ENCODE assay signal across 19 cellular contexts in genomic region chr9:128258326-128258725, GRCh38. TPM values are rescaled to one million over a fixed set of nuclear protein-coding genes. Genes with fewer than 3 reads are reported as not detected.
DNase-seq lines count a peak whose midpoint lies in the region; ATAC-seq and TF ChIP-seq lines count a peak whose summit lies in the region.
"Had no signal": no experiment of that assay in that cellular context is flagged by ENCODE, and none has a peak within 500 bp of the region (broad histone marks: within the 10 kb centered on the region; RNA-seq: fewer than 3 reads in every experiment).

No MANE protein-coding gene starts in this region.

- TF ChIP-seq CTCF in Caco-2 (IDR thresholded peaks at IDR 0.05; ENCODE audit: insufficient read depth in 1 of 2, low read depth in 1 of 2, low read length in 1 of 2, severe bottlenecking in 1 of 2, unreplicated experiment in 1 of 2) (no peak), coronary artery (IDR thresholded peaks at IDR 0.05) (no peak)

- H3K36me3 Mint-ChIP-seq in Caco-2 (ENCODE audit: insufficient read depth, unreplicated experiment): peaks cover 56% of the 10 kb centered on the region
- H3K36me3 Mint-ChIP-seq in central memory CD8-positive, alpha-beta T cell (ENCODE audit: insufficient read depth): peaks cover 20% of the 10 kb centered on the region
- peaks cover 10% of the 10 kb centered on the region for H3K36me3 Mint-ChIP-seq in natural killer cell treated with Interleukin-12 subunit alpha and Interleukin-12 subunit beta and Interleukin-15 and Interleukin-18, amount 100 ng/mL, for 72 hours

- H3K4me3 ChIP-seq in Caco-2 (ENCODE audit: low read depth, low read length) (no peak overlapping the region), mesenchymal stem cell (ENCODE audit: insufficient read depth in 1 of 2, low read depth in 1 of 2, low read length in 2 of 2) (no peak overlapping the region), coronary artery (no peak overlapping the region)
- H3K4me3 ChIP-seq: BLaER1 treated with 17β-estradiol and CSF1 and Interleukin-3, amounts not matched to agents 10 nM and 100 nM; GM12878; GM23248; HAP-1 had no signal

- peak overlapping the region; percentile 29 for H4K8ac ChIP-seq in mesenchymal stem cell (ENCODE audit: low read length)

- H2AK5ac ChIP-seq in mesenchymal stem cell (ENCODE audit: low read length, severe bottlenecking): no peak overlapping the region

- H3K18ac ChIP-seq in mesenchymal stem cell (ENCODE audit: low read depth in 1 of 2, low read length in 2 of 2): no peak overlapping the region

- H2BK120ac ChIP-seq in mesenchymal stem cell (ENCODE audit: low read depth, low read length): no peak overlapping the region

- H3K27me3 ChIP-seq in Caco-2 (replicated peaks; ENCODE audit: control insufficient read depth, insufficient read depth, low read length) (no peaks in the 10 kb centered on the region), mesenchymal stem cell (ENCODE audit: control insufficient read depth in 1 of 2, insufficient read depth in 1 of 2, low read length in 2 of 2) (no peaks in the 10 kb centered on the region)
- H3K27me3 ChIP-seq: BLaER1 treated with 17β-estradiol and CSF1 and Interleukin-3, amounts not matched to agents 10 nM and 100 nM had no signal

- CTCF ChIA-PET in Caco-2 (lab: Charles Lee): interaction anchor here (0.8 to 1.2 kb wide), 2 partner anchors 37 to 65 kb away, joined by 3 to 7 read pairs; no protein-coding TSS in a partner anchor

- no peak overlapping the region for H2AFZ ChIP-seq in mesenchymal stem cell (ENCODE audit: low read depth, low read length)
- H2AFZ ChIP-seq: GM23248 had no signal

- H3K9ac ChIP-seq in mesenchymal stem cell (ENCODE audit: low read length): no peak overlapping the region
- H3K9ac ChIP-seq: BLaER1 treated with 17β-estradiol and CSF1 and Interleukin-3, amounts not matched to agents 10 nM and 100 nM; GM23248 had no signal

- H3K23ac ChIP-seq in mesenchymal stem cell (ENCODE audit: low read length in 2 of 2): no peak overlapping the region

- no peak overlapping the region for H3K4me3 Mint-ChIP-seq in Caco-2 (ENCODE audit: unreplicated experiment)
- H3K4me3 Mint-ChIP-seq in central memory CD8-positive, alpha-beta T cell: no peak overlapping the region
- no peak overlapping the region for H3K4me3 Mint-ChIP-seq in natural killer cell treated with Interleukin-12 subunit alpha and Interleukin-12 subunit beta and Interleukin-15 and Interleukin-18, amount 100 ng/mL, for 72 hours
- H3K4me3 Mint-ChIP-seq: B cell; CD8-positive, alpha-beta T cell had no signal

- H3K4me1 Mint-ChIP-seq in Caco-2 (ENCODE audit: low read depth, unreplicated experiment): no peaks in the 10 kb centered on the region
- H3K4me1 Mint-ChIP-seq in central memory CD8-positive, alpha-beta T cell: no peaks in the 10 kb centered on the region
- peaks cover 0 to 5% of the 10 kb centered on the region in 2 donors for H3K4me1 Mint-ChIP-seq in natural killer cell treated with Interleukin-12 subunit alpha and Interleukin-12 subunit beta and Interleukin-15 and Interleukin-18, amount 100 ng/mL, for 72 hours (ENCODE audit: low read depth in 2 of 2)

- peak overlapping the region; percentile 56 for H3K27ac Mint-ChIP-seq in Caco-2 (ENCODE audit: unreplicated experiment)
- peak overlapping the region; percentile 62 for H3K27ac Mint-ChIP-seq in central memory CD8-positive, alpha-beta T cell (ENCODE audit: low read depth)
- H3K27ac Mint-ChIP-seq in natural killer cell treated with Interleukin-12 subunit alpha and Interleukin-12 subunit beta and Interleukin-15 and Interleukin-18, amount 100 ng/mL, for 72 hours: no peak overlapping the region
- H3K27ac Mint-ChIP-seq: B cell; CD8-positive, alpha-beta T cell had no signal

- H3K4ac ChIP-seq in mesenchymal stem cell (ENCODE audit: low read depth in 1 of 2, low read length in 2 of 2): no peak overlapping the region

- no peak overlapping the region for H2BK15ac ChIP-seq in mesenchymal stem cell (ENCODE audit: low read depth, poor library complexity, severe bottlenecking)

- DNase-seq in Caco-2: no peak
- no peak for DNase-seq in central memory CD8-positive, alpha-beta T cell (ENCODE audit: low spot score in 2 of 2)
- no peak for DNase-seq in mesenchymal stem cell
- DNase-seq in coronary artery (ENCODE audit: low spot score): no peak
- no peak for DNase-seq in natural killer cell treated with Interleukin-12 subunit alpha and Interleukin-12 subunit beta and Interleukin-15 and Interleukin-18, amount 100 ng/mL, for 72 hours (ENCODE audit: low spot score)
- no peak for DNase-seq in SK-N-DZ (ENCODE audit: low spot score)
- DNase-seq: 8988T; CD8-positive, alpha-beta T cell; DMS 273 treated with DMSO at 0.1 percent for 48 hours; DMS53; DND-41; EL; GM23248 had no signal

- H4K91ac ChIP-seq in mesenchymal stem cell (ENCODE audit: low read length): no peak overlapping the region

- ATAC-seq in central memory CD8-positive, alpha-beta T cell (replicated peaks; ENCODE audit: extremely low read depth, poor library complexity, severe bottlenecking): no peak
- ATAC-seq in natural killer cell treated with Interleukin-12 subunit alpha and Interleukin-12 subunit beta and Interleukin-15 and Interleukin-18, amount 100 ng/mL, for 72 hours: no peak
- ATAC-seq: CD8-positive, alpha-beta T cell; GM12878 had no signal

- H3K4me1 ChIP-seq in Caco-2: no peaks in the 10 kb centered on the region
- H3K4me1 ChIP-seq in mesenchymal stem cell (ENCODE audit: control insufficient read depth, insufficient read depth, low read depth, low read length): peaks cover 12% of the 10 kb centered on the region
- H3K4me1 ChIP-seq: HAP-1 had no signal

- H3K79me1 ChIP-seq in mesenchymal stem cell (replicated peaks; ENCODE audit: low read length, poor library complexity, severe bottlenecking): peaks cover 16% of the 10 kb centered on the region

- no peak overlapping the region for H2BK12ac ChIP-seq in mesenchymal stem cell (ENCODE audit: low read length in 2 of 2)

- 93% methylated on average over 3 of the region's 6 CpGs for WGBS in mesenchymal stem cell

- no peaks in the 10 kb centered on the region for H3K9me3 Mint-ChIP-seq in Caco-2 (ENCODE audit: unreplicated experiment)
- H3K9me3 Mint-ChIP-seq in central memory CD8-positive, alpha-beta T cell: no peaks in the 10 kb centered on the region
- no peaks in the 10 kb centered on the region for H3K9me3 Mint-ChIP-seq in natural killer cell treated with Interleukin-12 subunit alpha and Interleukin-12 subunit beta and Interleukin-15 and Interleukin-18, amount 100 ng/mL, for 72 hours
- H3K9me3 Mint-ChIP-seq: CD8-positive, alpha-beta T cell had no signal

- POLR2A ChIA-PET in Caco-2 (lab: Charles Lee): no interaction called here

- H3K27me3 Mint-ChIP-seq in Caco-2 (ENCODE audit: insufficient read depth, unreplicated experiment): no peaks in the 10 kb centered on the region
- peaks cover 9% of the 10 kb centered on the region for H3K27me3 Mint-ChIP-seq in central memory CD8-positive, alpha-beta T cell
- H3K27me3 Mint-ChIP-seq in natural killer cell treated with Interleukin-12 subunit alpha and Interleukin-12 subunit beta and Interleukin-15 and Interleukin-18, amount 100 ng/mL, for 72 hours: peaks cover 0 to 3% of the 10 kb centered on the region in 2 donors

- H2BK5ac ChIP-seq in mesenchymal stem cell (ENCODE audit: low read depth, low read length, poor library complexity, severe bottlenecking): no peak overlapping the region

- no peak overlapping the region for H3K14ac ChIP-seq in mesenchymal stem cell (ENCODE audit: low read length in 2 of 2)

- intact Hi-C loops in Caco-2 (cut with micrococcal nuclease; ENCODE audit: unreplicated experiment): no loop called here

- H3K36me3 ChIP-seq in Caco-2 (ENCODE audit: control insufficient read depth, insufficient read depth, low read length) (peaks cover 3% of the 10 kb centered on the region; the same call in 1 of the 2 replicates), mesenchymal stem cell (ENCODE audit: control insufficient read depth in 1 of 2, insufficient read depth in 2 of 2, low read depth in 1 of 2, low read length in 2 of 2) (peaks cover 86 to 88% of the 10 kb centered on the region in 2 experiments)

- H3K9me3 ChIP-seq in Caco-2 (no peaks in the 10 kb centered on the region), mesenchymal stem cell (ENCODE audit: control insufficient read depth, low read length) (no peaks in the 10 kb centered on the region)
- H3K9me3 ChIP-seq: BLaER1 treated with 17β-estradiol and CSF1 and Interleukin-3, amounts not matched to agents 10 nM and 100 nM; HAP-1 had no signal

- H3K4me2 ChIP-seq in mesenchymal stem cell (ENCODE audit: low read length, poor library complexity, severe bottlenecking): no peak overlapping the region
- H3K4me2 ChIP-seq: BLaER1 treated with 17β-estradiol and CSF1 and Interleukin-3, amounts not matched to agents 10 nM and 100 nM had no signal

- H3K27ac ChIP-seq in mesenchymal stem cell (ENCODE audit: low read length, poor library complexity, severe bottlenecking): no peak overlapping the region
- H3K27ac ChIP-seq in temporal lobe (ENCODE audit: low read depth, low read length): peak overlapping the region; percentile 36
- no peak overlapping the region for H3K27ac ChIP-seq in coronary artery
- H3K27ac ChIP-seq: BLaER1 treated with 17β-estradiol and CSF1 and Interleukin-3, amounts not matched to agents 10 nM and 100 nM; GM23248; HL-60 had no signal

- no TSS peak for BruUV-seq in Caco-2 (replicated peaks; lab: Mats Ljungman, UMichigan)

RNA-seq across cellular contexts. Expression of gene GOLGA2, which starts 17.5 kb away (rescaled TPM):
- total RNA-seq in Caco-2 (2022) (97.7 and 102 TPM in 2 replicates), temporal lobe (42.5 TPM)
- 109 TPM for polyA plus RNA-seq in mesenchymal stem cell (2013, experiment 1 of 2)
- polyA plus RNA-seq in mesenchymal stem cell (2013, experiment 2 of 2): 102 TPM
- 10 to 100 TPM; 66.8 to 68.9 TPM for total RNA-seq in natural killer cell treated with Interleukin-12 subunit alpha and Interleukin-12 subunit beta and Interleukin-15 and Interleukin-18, amount 100 ng/mL, for 72 hours
- polyA plus RNA-seq in SK-N-DZ (2014; cell fraction: cytosol; rRNA removed): 45.8 and 68.5 TPM in 2 replicates
- polyA plus RNA-seq in SK-N-DZ (2014; cell fraction: nucleus; rRNA removed): 38.2 and 44.9 TPM in 2 replicates

RNA-seq across cellular contexts. Expression of gene SWI5, which starts 17.8 kb away (rescaled TPM):
- 18.0 and 19.8 TPM in 2 replicates for total RNA-seq in Caco-2 (2022)
- polyA plus RNA-seq in mesenchymal stem cell (2013, experiment 1 of 2): 35.0 TPM
- 33.3 TPM for polyA plus RNA-seq in mesenchymal stem cell (2013, experiment 2 of 2)
- total RNA-seq in temporal lobe: 8.4 TPM
- total RNA-seq in natural killer cell treated with Interleukin-12 subunit alpha and Interleukin-12 subunit beta and Interleukin-15 and Interleukin-18, amount 100 ng/mL, for 72 hours: 10 to 100 TPM in 1 of 2 donors, 1 to 10 TPM in 1; 7.5 to 20.4 TPM
- 34.5 and 36.4 TPM in 2 replicates for polyA plus RNA-seq in SK-N-DZ (2014; cell fraction: cytosol; rRNA removed)
- polyA plus RNA-seq in SK-N-DZ (2014; cell fraction: nucleus; rRNA removed): 10.9 and 28.7 TPM in 2 replicates

RNA-seq across cellular contexts. Expression of gene DNM1, which starts 55.1 kb away (rescaled TPM):
- total RNA-seq in Caco-2 (2022): 3.9 and 5.2 TPM in 2 replicates
- polyA plus RNA-seq in mesenchymal stem cell (2013, experiment 1 of 2): 5.9 TPM
- polyA plus RNA-seq in mesenchymal stem cell (2013, experiment 2 of 2): 5.2 TPM
- 108 TPM for total RNA-seq in temporal lobe
- total RNA-seq in natural killer cell treated with Interleukin-12 subunit alpha and Interleukin-12 subunit beta and Interleukin-15 and Interleukin-18, amount 100 ng/mL, for 72 hours: 1 to 10 TPM in 1 of 2 donors, under 1 TPM in 1; 0.52 to 1.1 TPM
- 19.7 and 30.2 TPM in 2 replicates for polyA plus RNA-seq in SK-N-DZ (2014; cell fraction: cytosol; rRNA removed)
- 85.2 and 188 TPM in 2 replicates for polyA plus RNA-seq in SK-N-DZ (2014; cell fraction: nucleus; rRNA removed)

Comparison
In these comparisons a context has a peak if more than half of its experiments do, and no peak if none do; other contexts are left out.
1. H3K27ac Mint-ChIP-seq: peak in Caco-2 (single experiment) and central memory CD8-positive, alpha-beta T cell (single experiment); none in natural killer cell treated with Interleukin-12 subunit alpha and Interleukin-12 subunit beta and Interleukin-15 and Interleukin-18, amount 100 ng/mL, for 72 hours (0 of 2).
2. RNA of gene DNM1, which starts 55.1 kb away (total RNA-seq): 108 TPM in temporal lobe (single experiment); 3.9 to 5.2 TPM in Caco-2 and 0.52 to 1.1 TPM in natural killer cell treated with Interleukin-12 subunit alpha and Interleukin-12 subunit beta and Interleukin-15 and Interleukin-18, amount 100 ng/mL, for 72 hours; every median in the first group is over 10 times any median in the second.